Comparison of ENCODE assay signal across 23 cellular contexts in the genomic region with DNA sequence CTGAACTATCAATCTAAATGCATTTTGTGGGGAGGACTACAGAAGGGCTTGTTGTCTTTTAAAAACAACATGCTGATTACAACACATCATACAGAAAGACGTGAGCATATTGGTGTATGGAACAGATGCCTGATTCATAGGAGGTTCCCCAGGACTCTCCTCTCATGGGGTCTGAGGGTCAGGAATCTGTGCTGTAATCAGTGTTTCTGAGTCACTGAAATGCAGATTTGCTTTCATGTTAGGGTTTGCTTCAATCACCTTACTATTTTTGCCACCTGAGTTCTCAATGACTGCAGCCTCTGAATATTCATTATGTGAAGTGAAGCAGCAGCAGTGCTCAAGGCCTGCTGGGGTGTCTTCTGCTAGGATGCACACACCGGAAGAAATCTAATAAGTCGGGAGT. TPM values are rescaled to one million over a fixed set of nuclear protein-coding genes. Genes with fewer than 3 reads are reported as not detected.
A peak's percentile ranks its signal among the peaks of the same experiment; 100 is the strongest.
DNase-seq lines count a peak whose midpoint lies in the region; ATAC-seq, FAIRE-seq and TF ChIP-seq lines count a peak whose summit lies in the region.
"Had no signal": no experiment of that assay in that cellular context is flagged by ENCODE, and none has a peak within 500 bp of the region (broad histone marks: within the 10 kb centered on the region; RNA-seq: fewer than 3 reads in every experiment).

No MANE protein-coding gene starts in this region.

- no peaks in the 10 kb centered on the region for H3K9me1 ChIP-seq in endothelial cell of umbilical vein (replicated peaks; ENCODE audit: control insufficient read depth, extremely low read depth, insufficient read depth, low read length)

- WGBS in upper lobe of left lung, 2 donors: 88 to 96% methylated on average over 3 of the region's 3 CpGs

- ATAC-seq in SK-N-SH treated with all-trans-retinoic acid at 6 μM for 48 hours (peak; percentile 25; the same call in 1 of the 3 replicates), GM21786 (IDR thresholded peaks at IDR 0.05; ENCODE audit: unreplicated experiment) (no peak), GM19397 (IDR thresholded peaks at IDR 0.05; ENCODE audit: unreplicated experiment) (no peak), upper lobe of left lung (ENCODE audit: low FRiP score in 2 of 2) (no peak)
- ATAC-seq: lower lobe of right lung; naive thymus-derived CD8-positive, alpha-beta T cell; Panc1; T-cell had no signal

- H3K4me2 ChIP-seq in endothelial cell of umbilical vein (ENCODE audit: insufficient read depth, low read length) (no peak overlapping the region), neural cell (ENCODE audit: low read length) (peak overlapping the region; percentile 76)

- H3K9ac ChIP-seq in endothelial cell of umbilical vein (replicated peaks; ENCODE audit: extremely low read depth, insufficient read depth, low read length) (no peak overlapping the region), neural cell (ENCODE audit: low read length) (peak overlapping the region; percentile 47)

- TF ChIP-seq EP300 in neural cell (conservative IDR thresholded peaks at IDR 0.05; ENCODE audit: poor library complexity, severe bottlenecking) (no peak), upper lobe of left lung (IDR thresholded peaks at IDR 0.05) (no peak)

- intact Hi-C loops in endothelial cell of umbilical vein (cut with micrococcal nuclease): no loop called here

- H4K20me1 ChIP-seq in endothelial cell of umbilical vein (replicated peaks; ENCODE audit: control insufficient read depth, extremely low read depth, insufficient read depth, low read length) (no peaks in the 10 kb centered on the region), neural cell (ENCODE audit: insufficient read depth) (no peaks in the 10 kb centered on the region)

- dilution Hi-C loops in endothelial cell of umbilical vein (cut with MboI; ENCODE audit: extremely low pct_ligation_motif_present, low sequenced_read_pairs): no loop called here

- H3K27me3 ChIP-seq in endothelial cell of umbilical vein (ENCODE audit: control insufficient read depth in 2 of 2, insufficient read depth in 2 of 2, low read length in 2 of 2) (no peaks in the 10 kb centered on the region), neural cell (ENCODE audit: insufficient read depth, low read depth, low read length) (no peaks in the 10 kb centered on the region), upper lobe of left lung (no peaks in the 10 kb centered on the region)
- H3K27me3 ChIP-seq: MG63 had no signal

- BruUV-seq in endothelial cell of umbilical vein (replicated peaks; lab: Mats Ljungman, UMichigan): no TSS peak

- no peaks in the 10 kb centered on the region for H3K9me3 ChIP-seq in endothelial cell of umbilical vein (replicated peaks; ENCODE audit: control insufficient read depth, insufficient read depth, low read length)
- no peaks in the 10 kb centered on the region for H3K9me3 ChIP-seq in neural cell (ENCODE audit: low read length)
- H3K9me3 ChIP-seq in upper lobe of left lung: no peaks in the 10 kb centered on the region
- H3K9me3 ChIP-seq: lower lobe of right lung, MG63 had no signal

- TF ChIP-seq POLR2A in endothelial cell of umbilical vein (IDR thresholded peaks at IDR 0.05; ENCODE audit: low read depth, low read length) (no peak), upper lobe of left lung (IDR thresholded peaks at IDR 0.05) (no peak)

- CTCF ChIA-PET in endothelial cell of umbilical vein (lab: Charles Lee): interaction anchor here (1.1 to 2.8 kb wide), 2 partner anchors 51 to 186 kb away, joined by 3 to 8 read pairs; no protein-coding TSS in a partner anchor

- H2AFZ ChIP-seq in endothelial cell of umbilical vein (ENCODE audit: low read depth, low read length): peak overlapping the region; percentile 67
- H2AFZ ChIP-seq in neural cell (ENCODE audit: low read depth, low read length): no peak overlapping the region

- DNase-seq in ELR (ENCODE audit: low read depth) (peak; percentile 52), endothelial cell of umbilical vein (ENCODE audit: low read depth, low spot score) (peak; percentile 9), NCI-H524 treated with DMSO at 0.1 percent for 48 hours (lab: John Stamatoyannopoulos, UW) (no peak), upper lobe of left lung (no peak)
- DNase-seq: activated CD4-positive, alpha-beta memory T cell treated with anti-CD3 and anti-CD28 coated beads for 36 hours; activated naive CD8-positive, alpha-beta T cell treated with anti-CD3 and anti-CD28 coated beads for 36 hours; activated T-cell treated with anti-CD3 and anti-CD28 coated beads, Interleukin-2, amount 50 U/mL, for 48 hours; CD4-positive, alpha-beta memory T cell; lower lobe of right lung; MG63; naive thymus-derived CD8-positive, alpha-beta T cell; NCI-H1930; NCI-H526 treated with DMSO at 0.1 percent for 48 hours; T-cell had no signal

- no peak for FAIRE-seq in endothelial cell of umbilical vein (lab: Jason Lieb, UNC)
- FAIRE-seq: endometrium, GM12891, H54 had no signal

- H3K4me3 ChIP-seq in endothelial cell of umbilical vein (replicated peaks in 1 of 3; ENCODE audit: insufficient read depth in 1 of 3, low read depth in 1 of 3, low read length in 3 of 3): no peak overlapping the region
- peak overlapping the region; percentile 61 for H3K4me3 ChIP-seq in neural cell (ENCODE audit: low read length)
- no peak overlapping the region for H3K4me3 ChIP-seq in upper lobe of left lung
- H3K4me3 ChIP-seq: lower lobe of right lung, MG63 had no signal

- H3K79me2 ChIP-seq in endothelial cell of umbilical vein (ENCODE audit: control insufficient read depth, insufficient read depth, low read length) (no peaks in the 10 kb centered on the region), neural cell (replicated peaks; ENCODE audit: insufficient read depth, low read length) (peaks cover 29% of the 10 kb centered on the region)

- H3F3A ChIP-seq in neural cell (ENCODE audit: insufficient read depth, low read length, poor library complexity, severe bottlenecking): peaks cover 8% of the 10 kb centered on the region

- POLR2A ChIA-PET in endothelial cell of umbilical vein (lab: Charles Lee): no interaction called here

- no peaks in the 10 kb centered on the region for H3K36me3 ChIP-seq in endothelial cell of umbilical vein (ENCODE audit: control insufficient read depth in 2 of 2, extremely low read depth in 1 of 2, insufficient read depth in 2 of 2, low read length in 2 of 2)
- no peaks in the 10 kb centered on the region for H3K36me3 ChIP-seq in neural cell (ENCODE audit: insufficient read depth, low read length)
- H3K36me3 ChIP-seq in upper lobe of left lung: no peaks in the 10 kb centered on the region
- H3K36me3 ChIP-seq: lower lobe of right lung, MG63 had no signal

- peaks cover 27% of the 10 kb centered on the region for H3K4me1 ChIP-seq in endothelial cell of umbilical vein (ENCODE audit: control insufficient read depth, extremely low read depth, insufficient read depth, low read length)
- no peaks in the 10 kb centered on the region for H3K4me1 ChIP-seq in upper lobe of left lung

- H3K27ac ChIP-seq in endothelial cell of umbilical vein (ENCODE audit: insufficient read depth, low read depth, low read length): no peak overlapping the region
- H3K27ac ChIP-seq in neural cell (ENCODE audit: low read length): peak overlapping the region; percentile 83
- H3K27ac ChIP-seq in upper lobe of left lung: no peak overlapping the region
- H3K27ac ChIP-seq: lower lobe of right lung, VCaP had no signal

- no peak for TF ChIP-seq RAD21 in neural cell (conservative IDR thresholded peaks at IDR 0.05)

- TF ChIP-seq CTCF in endothelial cell of umbilical vein (IDR thresholded peaks at IDR 0.05; ENCODE audit: extremely low read depth in 1 of 2, insufficient read depth in 1 of 2, low read depth in 1 of 2, low read length in 2 of 2) (no peak), neural cell (IDR thresholded peaks at IDR 0.05; ENCODE audit: poor library complexity, severe bottlenecking) (no peak), upper lobe of left lung (IDR thresholded peaks at IDR 0.05) (no peak)

- no peaks in the 10 kb centered on the region for H3K9me2 ChIP-seq in neural cell (ENCODE audit: insufficient read depth, low read length)

TF ChIP-seq in SK-N-SH treated with all-trans-retinoic acid at 6 μM for 48 hours, 23 proteins besides CTCF, POLR2A, EP300 and RAD21 (continues in another document):
- no peak for TF ChIP-seq ZFP3 (CRISPR knock-in tag; IDR thresholded peaks at IDR 0.05)
- TF ChIP-seq ZNF70 (CRISPR knock-in tag; IDR thresholded peaks at IDR 0.05): no peak

TF ChIP-seq in endothelial cell of umbilical vein, 7 proteins besides CTCF, POLR2A, EP300 and RAD21 (continues in another document):
- TF ChIP-seq MYC (IDR thresholded peaks at IDR 0.05; ENCODE audit: low read depth, low read length): no peak
- TF ChIP-seq JUN (IDR thresholded peaks at IDR 0.05; ENCODE audit: borderline replicate concordance, insufficient read depth, insufficient read length, low read depth): no peak
- no peak for TF ChIP-seq EZH2 (IDR thresholded peaks at IDR 0.05; ENCODE audit: borderline replicate concordance, low read depth, low read length, severe bottlenecking)
- TF ChIP-seq, protein P1, sequence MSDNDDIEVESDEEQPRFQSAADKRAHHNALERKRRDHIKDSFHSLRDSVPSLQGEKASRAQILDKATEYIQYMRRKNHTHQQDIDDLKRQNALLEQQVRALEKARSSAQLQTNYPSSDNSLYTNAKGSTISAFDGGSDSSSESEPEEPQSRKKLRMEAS (IDR thresholded peaks at IDR 0.05; ENCODE audit: insufficient read depth, insufficient read length): no peak

TF ChIP-seq in neural cell, 6 proteins besides CTCF, POLR2A, EP300 and RAD21 (continues in another document):
- TF ChIP-seq MXI1 (conservative IDR thresholded peaks at IDR 0.05; ENCODE audit: poor library complexity, severe bottlenecking) (no peak), EZH2 (IDR thresholded peaks at IDR 0.05; ENCODE audit: borderline replicate concordance, insufficient read depth, low read length, poor library complexity, severe bottlenecking) (no peak), TAF1 (IDR thresholded peaks at IDR 0.05; ENCODE audit: low read depth) (no peak)

RNA-seq across cellular contexts. Expression of a gene that starts 0.6 kb away (rescaled TPM):
- total RNA-seq in endothelial cell of umbilical vein (5.4 and 8.5 TPM in 2 replicates), upper lobe of left lung (100 to 1,000 TPM in 3 of 6 donors, 10 to 100 TPM in 3; 43.9 to 193 (median 98.5) TPM)
- polyA plus RNA-seq in endothelial cell of umbilical vein (0.67 and 0.88 TPM in 2 replicates), neural cell (93.0 and 114 TPM in 2 replicates)
- 2.3 TPM in 2 replicates for polyA plus RNA-seq in endothelial cell of umbilical vein (2011; cell fraction: cytosol; rRNA removed)
- polyA plus RNA-seq in endothelial cell of umbilical vein (2011; cell fraction: nucleus; rRNA removed): 4.2 and 5.1 TPM in 2 replicates
- polyA plus RNA-seq in endothelial cell of umbilical vein (2012): 4.6 and 5.7 TPM in 2 replicates
- polyA minus RNA-seq in endothelial cell of umbilical vein (6.1 and 11.5 TPM in 2 replicates), neural cell (813 and 1,112 TPM in 2 replicates)
- polyA minus RNA-seq in endothelial cell of umbilical vein (2011; cell fraction: cytosol; rRNA and poly(A)+ RNA removed): 5.5 TPM
- polyA minus RNA-seq in endothelial cell of umbilical vein (2011; cell fraction: nucleus; rRNA and poly(A)+ RNA removed): 11.9 and 19.9 TPM in 2 replicates

Comparison
In these comparisons a context has a peak if more than half of its experiments do, and no peak if none do; other contexts are left out.
1. DNase-seq: peak in ELR (single experiment) and endothelial cell of umbilical vein (single experiment); none in NCI-H524 treated with DMSO at 0.1 percent for 48 hours (single experiment) and upper lobe of left lung (0 of 2).